Comparison of ENCODE assay signal across 15 cellular contexts in the genomic region with DNA sequence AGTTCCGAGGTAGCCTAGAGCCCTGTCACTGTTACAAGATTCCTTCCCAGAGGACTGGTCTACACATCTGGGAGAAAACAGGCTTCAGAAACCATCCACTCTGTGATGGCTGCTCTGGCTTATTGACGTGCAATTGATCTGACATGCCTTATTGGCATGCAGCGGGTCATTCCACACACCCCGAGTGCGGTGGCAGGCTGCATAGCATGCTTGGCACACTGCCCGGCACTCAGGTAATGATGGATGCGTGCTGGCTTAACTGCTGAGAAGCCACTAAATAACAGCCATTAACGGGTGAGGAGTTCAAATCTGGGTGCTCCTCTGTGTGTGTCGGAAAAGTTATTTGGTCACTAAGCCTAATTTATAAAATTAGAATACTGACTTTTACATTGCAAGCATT.
"Had no signal": no experiment of that assay in that cellular context is flagged by ENCODE, and none has a peak within 500 bp of the region (broad histone marks: within the 10 kb centered on the region; RNA-seq: fewer than 3 reads in every experiment).

No MANE protein-coding gene starts in this region.

- H3K36me3 Mint-ChIP-seq: activated naive CD8-positive, alpha-beta T cell treated with anti-CD3 and anti-CD28 coated beads for 36 hours; naive B cell; neural progenitor cell; stimulated activated memory B cell treated with anti-CD40 and anti-IgM and Interleukin-4, amounts not matched to agents 10 μg/mL and 1 μg/mL and 100 μg/mL, for 72 hours had no signal

- H3K27ac Mint-ChIP-seq: activated naive CD8-positive, alpha-beta T cell treated with anti-CD3 and anti-CD28 coated beads for 36 hours; endodermal cell; naive B cell; neural progenitor cell; stimulated activated memory B cell treated with anti-CD40 and anti-IgM and Interleukin-4, amounts not matched to agents 10 μg/mL and 1 μg/mL and 100 μg/mL, for 72 hours had no signal

- H3K9me3 Mint-ChIP-seq: activated naive CD8-positive, alpha-beta T cell treated with anti-CD3 and anti-CD28 coated beads for 36 hours; endodermal cell; neural progenitor cell had no signal

- H3K4me3 ChIP-seq: gastroesophageal sphincter, heart right ventricle, neural progenitor cell, ovary had no signal

- H3K4me1 ChIP-seq: gastroesophageal sphincter, heart right ventricle, neural progenitor cell had no signal

- H3K27ac ChIP-seq: gastroesophageal sphincter, heart right ventricle, neural progenitor cell, ovary had no signal

- H3K4me1 Mint-ChIP-seq: activated naive CD8-positive, alpha-beta T cell treated with anti-CD3 and anti-CD28 coated beads for 36 hours; endodermal cell; naive B cell; stimulated activated memory B cell treated with anti-CD40 and anti-IgM and Interleukin-4, amounts not matched to agents 10 μg/mL and 1 μg/mL and 100 μg/mL, for 72 hours had no signal

- H3K4me2 ChIP-seq: neural progenitor cell had no signal

- H3K4me3 Mint-ChIP-seq: activated naive CD8-positive, alpha-beta T cell treated with anti-CD3 and anti-CD28 coated beads for 36 hours; endodermal cell; naive B cell; neural progenitor cell; stimulated activated memory B cell treated with anti-CD40 and anti-IgM and Interleukin-4, amounts not matched to agents 10 μg/mL and 1 μg/mL and 100 μg/mL, for 72 hours had no signal

- H3K36me3 ChIP-seq: gastroesophageal sphincter, heart right ventricle, neural progenitor cell, ovary had no signal

- H3K27me3 ChIP-seq: ovary had no signal

- H3K27me3 Mint-ChIP-seq: stimulated activated memory B cell treated with anti-CD40 and anti-IgM and Interleukin-4, amounts not matched to agents 10 μg/mL and 1 μg/mL and 100 μg/mL, for 72 hours had no signal

- DNase-seq: activated CD4-positive, alpha-beta T cell treated with anti-CD3 and anti-CD28 coated beads, Interleukin-2, amount 50 U/mL, for 1 hour; activated CD8-positive, alpha-beta memory T cell treated with anti-CD3 and anti-CD28 coated beads for 24 hours; activated gamma-delta T cell treated with Interleukin-2 at 50 U/mL for 16 hours; activated naive CD8-positive, alpha-beta T cell treated with anti-CD3 and anti-CD28 coated beads for 36 hours; endodermal cell; erythroblast; heart right ventricle; naive B cell; ovary; T-helper 2 cell had no signal

- ATAC-seq: gastroesophageal sphincter; heart right ventricle; left lobe of liver; sciatic nerve; stimulated activated memory B cell treated with anti-CD40 and anti-IgM and Interleukin-4, amounts not matched to agents 10 μg/mL and 1 μg/mL and 100 μg/mL, for 72 hours had no signal

- H2AFZ ChIP-seq: neural progenitor cell had no signal

- H3K9ac ChIP-seq: neural progenitor cell had no signal

- H3K9me3 ChIP-seq: gastroesophageal sphincter, heart right ventricle, ovary had no signal
